8 cellular contexts compared by ENCODE assay signal in genomic region chrX:68571292-68572256, GRCh38.
DNase-seq lines count a peak whose midpoint lies in the region; ATAC-seq lines count a peak whose summit lies in the region.

No MANE protein-coding gene starts in this region.

- H3K27ac ChIP-seq in mesendoderm (ENCODE audit: low read depth, low read length) = no peak overlapping the region

- no peak overlapping the region for H4K5ac ChIP-seq in mesendoderm (ENCODE audit: low read length)

- no peaks in the 10 kb centered on the region for H3K36me3 ChIP-seq in mesendoderm (ENCODE audit: control insufficient read depth, insufficient read depth, low read length)

- ATAC-seq in GM18907 (IDR thresholded peaks at IDR 0.05; ENCODE audit: unreplicated experiment) (peak; percentile 91), HG03066 (IDR thresholded peaks at IDR 0.05; ENCODE audit: low read depth, unreplicated experiment) (peak; percentile 77)

- H3K23ac ChIP-seq in mesendoderm (ENCODE audit: low read length) = no peak overlapping the region

- in situ Hi-C loops in ACHN (cut with HindIII; ENCODE audit: low pct_ligation_motif_present, low pct_unique_long_range_greater_than_20kb, low sequenced_read_pairs) = no loop called here

- no peak overlapping the region for H3K4me3 ChIP-seq in mesendoderm (ENCODE audit: low read length)

- H3K79me2 ChIP-seq in mesendoderm (ENCODE audit: control insufficient read depth, insufficient read depth, low read length) = no peaks in the 10 kb centered on the region

- no peak overlapping the region for H2BK15ac ChIP-seq in mesendoderm (replicated peaks; ENCODE audit: low read depth)

- H3K27me3 ChIP-seq in mesendoderm (ENCODE audit: insufficient read depth, low read length, poor library complexity) = no peaks in the 10 kb centered on the region

- no peaks in the 10 kb centered on the region for H3K79me1 ChIP-seq in mesendoderm (ENCODE audit: low read length)

- H2BK5ac ChIP-seq in mesendoderm (ENCODE audit: low read length) = no peak overlapping the region

- H2AK5ac ChIP-seq in mesendoderm (ENCODE audit: low read length) = no peak overlapping the region

- peak; percentile 48 for DNase-seq in ACHN
- peak; percentile 4 to 24 for DNase-seq in SW 1271 (lab: John Stamatoyannopoulos, UW)
- DNase-seq in mesendoderm = peak; percentile 8
- no peak for DNase-seq in retina
- DNase-seq in effector CD8-positive, alpha-beta T cell (lab: John Stamatoyannopoulos, UW) = no peak
- DNase-seq in D341Med (ENCODE audit: low spot score) = no peak

- no peaks in the 10 kb centered on the region for H3K4me1 ChIP-seq in mesendoderm (ENCODE audit: control insufficient read depth, low read depth, low read length)

- no peak overlapping the region for H3K4ac ChIP-seq in mesendoderm (ENCODE audit: low read depth, low read length)

- no peak overlapping the region for H3K4me2 ChIP-seq in mesendoderm (ENCODE audit: low read length)

- H4K8ac ChIP-seq in mesendoderm (ENCODE audit: low read depth, low read length) = no peak overlapping the region

- WGBS in mesendoderm (ENCODE audit: extremely low coverage, insufficient coverage, low lambda C conversion rate) = no CpG with 5 or more reads among the region's 5 CpGs

- H3K18ac ChIP-seq in mesendoderm (ENCODE audit: low read length) = no peak overlapping the region

- H2BK120ac ChIP-seq in mesendoderm (ENCODE audit: low read depth, low read length) = no peak overlapping the region

- H3K56ac ChIP-seq in mesendoderm (ENCODE audit: low read length) = no peak overlapping the region

- H3K9ac ChIP-seq in mesendoderm (ENCODE audit: low read length) = no peak overlapping the region

Comparison
In these comparisons a context has a peak if more than half of its experiments do, and no peak if none do; other contexts are left out.
1. DNase-seq: peak in ACHN (single experiment), SW 1271 (2 of 2) and mesendoderm (single experiment); none in retina (single experiment), effector CD8-positive, alpha-beta T cell (single experiment) and D341Med (single experiment).